11 cellular contexts compared by ENCODE assay signal in genomic region chr2:188721231-188721630, GRCh38.
"Had no signal": no experiment of that assay in that cellular context is flagged by ENCODE, and none has a peak within 500 bp of the region (broad histone marks: within the 10 kb centered on the region; RNA-seq: fewer than 3 reads in every experiment).

No MANE protein-coding gene starts in this region.

- H3K27me3 ChIP-seq: ascending aorta, sigmoid colon, testis had no signal

- DNase-seq: activated CD4-positive, alpha-beta memory T cell treated with anti-CD3 and anti-CD28 coated beads for 36 hours; activated CD4-positive, CD25-positive, alpha-beta regulatory T cell treated with anti-CD3 and anti-CD28 coated beads, Interleukin-2, amount 50 U/mL, for 72 hours; activated CD8-positive, alpha-beta memory T cell treated with anti-CD3 and anti-CD28 coated beads, Interleukin-2, amount 50 U/mL, for 48 hours; activated naive CD8-positive, alpha-beta T cell treated with anti-CD3 and anti-CD28 coated beads, Interleukin-2, amount 10 ng/mL, durations not matched to agents 7 days and 5 days; effector CD4-positive, alpha-beta T cell; glutamatergic neuron; sigmoid colon; stimulated activated CD4-positive, alpha-beta T cell treated with anti-CD3 and anti-CD28 coated beads, Interleukin-4, amount 100 ng/mL, for 24 hours; testis had no signal

- H3K36me3 ChIP-seq: ascending aorta, sigmoid colon had no signal

- ATAC-seq: left lobe of liver had no signal

- H3K27ac ChIP-seq: ascending aorta, sigmoid colon, testis had no signal

- H3K9me3 ChIP-seq: ascending aorta, sigmoid colon, testis had no signal

- H3K4me3 ChIP-seq: ascending aorta, sigmoid colon, testis had no signal

- H3K4me1 ChIP-seq: ascending aorta, testis had no signal
